ENCODE assay signal across 8 cellular contexts in genomic region chr18:61551586-61551985, GRCh38.
DNase-seq lines count a peak whose midpoint lies in the region; ATAC-seq and TF ChIP-seq lines count a peak whose summit lies in the region.

No MANE protein-coding gene starts in this region.

- no peaks in the 10 kb centered on the region for H3K9me3 ChIP-seq in mucosa of descending colon

- DNase-seq in activated CD4-positive, alpha-beta T cell treated with anti-CD3 and anti-CD28 coated beads for 48 hours = peak; percentile 9
- no peak for DNase-seq in activated CD4-positive, alpha-beta T cell treated with anti-CD3 and anti-CD28 coated beads, Interleukin-2, amount 50 U/mL, for 48 hours
- DNase-seq in LoVo (ENCODE audit: low spot score) (peak; percentile 74), RPMI7951 (ENCODE audit: low read depth) (peak; percentile 80), epidermal melanocyte (ENCODE audit: insufficient read length, low spot score) (peak; percentile 88), mucosa of descending colon (peak in 1 of 3 donors; percentile 86)

- H3K4me3 ChIP-seq in mucosa of descending colon = no peak overlapping the region

- no peaks in the 10 kb centered on the region for H3K36me3 ChIP-seq in mucosa of descending colon (ENCODE audit: low read depth)

- intact Hi-C loops in mucosa of descending colon (cut with DNase I, micrococcal nuclease) = loop anchor here in 1 of 2 donors (10.0 kb wide), 1 partner anchor 573 kb away; no protein-coding TSS in a partner anchor

- H3K4me1 ChIP-seq in mucosa of descending colon (ENCODE audit: low read depth) = no peaks in the 10 kb centered on the region

- TF ChIP-seq CTCF in mucosa of descending colon (IDR thresholded peaks at IDR 0.05) = peak; percentile 44

- ATAC-seq in GM21723 (IDR thresholded peaks at IDR 0.05; ENCODE audit: unreplicated experiment) (peak; percentile 70), mucosa of descending colon (peak; percentile 84), HG02970 (IDR thresholded peaks at IDR 0.05; ENCODE audit: low FRiP score, unreplicated experiment) (no peak)

Comparison
In these comparisons a context has a peak if more than half of its experiments do, and no peak if none do; other contexts are left out.
1. DNase-seq: peak in activated CD4-positive, alpha-beta T cell treated with anti-CD3 and anti-CD28 coated beads for 48 hours (single experiment), LoVo (single experiment), RPMI7951 (single experiment) and epidermal melanocyte (single experiment); none in activated CD4-positive, alpha-beta T cell treated with anti-CD3 and anti-CD28 coated beads, Interleukin-2, amount 50 U/mL, for 48 hours (0 of 2).